7 cellular contexts compared by ENCODE assay signal in genomic region chr5:134345476-134345875, GRCh38. TPM values are rescaled to one million over a fixed set of nuclear protein-coding genes. Genes with fewer than 3 reads are reported as not detected.
DNase-seq lines count a peak whose midpoint lies in the region; ATAC-seq and TF ChIP-seq lines count a peak whose summit lies in the region.
"Not testable (repeated sequence)": the region's sequence is repeated elsewhere in the genome, so short reads cannot be mapped to it uniquely, and the experiment has no call there.

No MANE protein-coding gene starts in this region.

- not testable (repeated sequence) for H3K4me2 ChIP-seq in smooth muscle cell

- WGBS in smooth muscle cell (ENCODE audit: low lambda C conversion rate): 42% methylated on average over 3 of the region's 3 CpGs

- not testable (repeated sequence) for H3K36me3 Mint-ChIP-seq in Calu3 (ENCODE audit: insufficient read depth, unreplicated experiment); T-helper 17 cell (ENCODE audit: low read depth)
- peaks cover 53% of the 10 kb centered on the region for H3K36me3 Mint-ChIP-seq in nephron progenitor cell (ENCODE audit: low read depth)

- not testable (repeated sequence) for H3K9me3 Mint-ChIP-seq in Calu3 (ENCODE audit: low read depth, unreplicated experiment)
- H3K9me3 Mint-ChIP-seq in nephron progenitor cell: peaks cover 14% of the 10 kb centered on the region

- not testable (repeated sequence) for H3K79me2 ChIP-seq in smooth muscle cell (ENCODE audit: low read depth)

- H3K9ac ChIP-seq in iPS-20b (ENCODE audit: low read depth, low read length): peak overlapping the region; percentile 14; the same call in 1 of the 2 replicates
- not testable (repeated sequence) for H3K9ac ChIP-seq in smooth muscle cell (ENCODE audit: low read depth)

- H3K4me3 ChIP-seq in HEK293 (ENCODE audit: low read depth, low read length); iPS-20b (ENCODE audit: low read length); smooth muscle cell: not testable (repeated sequence)

- not testable (repeated sequence) for H3K36me3 ChIP-seq in HEK293 (ENCODE audit: control insufficient read depth in 2 of 2, insufficient read depth in 1 of 2, low read length in 2 of 2); iPS-20b (ENCODE audit: insufficient read depth, low read depth, low read length); smooth muscle cell (ENCODE audit: low read depth)

- POLR2A ChIA-PET in HEK293 (lab: Yijun Ruan, JAX): not testable (repeated sequence)

- H4K20me1 ChIP-seq in smooth muscle cell (ENCODE audit: low read depth): not testable (repeated sequence)

- peaks cover 13% of the 10 kb centered on the region for H3K4me1 Mint-ChIP-seq in Calu3 (ENCODE audit: low read depth, unreplicated experiment)
- H3K4me1 Mint-ChIP-seq in T-helper 17 cell, nephron progenitor cell: not testable (repeated sequence)

- BruUV-seq in Calu3 (replicated peaks; lab: Mats Ljungman, UMichigan): not testable (repeated sequence)

- intact Hi-C loops in Calu3 (cut with micrococcal nuclease; ENCODE audit: unreplicated experiment): not testable (repeated sequence)

- H3K9me3 ChIP-seq in HEK293 (ENCODE audit: control insufficient read depth, insufficient read depth, low read depth, low read length); T-helper 17 cell (ENCODE audit: control insufficient read depth, low read length, poor library complexity, severe bottlenecking); iPS-20b (ENCODE audit: insufficient read depth, low read depth, low read length); smooth muscle cell (replicated peaks; ENCODE audit: low read depth): not testable (repeated sequence)

- not testable (repeated sequence) for H3K27ac ChIP-seq in HEK293 (ENCODE audit: extremely low read depth, low read depth, low read length); iPS-20b (ENCODE audit: low read length)
- H3K27ac ChIP-seq in epithelial cell of prostate: peak overlapping the region; percentile 86
- peak overlapping the region; percentile 94 for H3K27ac ChIP-seq in smooth muscle cell (ENCODE audit: low read depth)

- H3K4me3 Mint-ChIP-seq in Calu3 (ENCODE audit: low read depth, unreplicated experiment): peak overlapping the region; percentile 13
- H3K4me3 Mint-ChIP-seq in T-helper 17 cell, nephron progenitor cell: not testable (repeated sequence)

- H2AFZ ChIP-seq in smooth muscle cell (ENCODE audit: low read depth): not testable (repeated sequence)

- not testable (repeated sequence) for H3K4me1 ChIP-seq in HEK293 (ENCODE audit: control insufficient read depth, insufficient read depth, low read length); smooth muscle cell (ENCODE audit: low read depth)
- H3K4me1 ChIP-seq in iPS-20b (ENCODE audit: insufficient read depth, low read length): peaks cover 13% of the 10 kb centered on the region; the same call in 1 of the 2 replicates

- not testable (repeated sequence) for H3K27me3 ChIP-seq in iPS-20b (ENCODE audit: insufficient read depth, low read length); smooth muscle cell (ENCODE audit: low read depth)

- not testable (repeated sequence) for ATAC-seq in T-helper 17 cell

- DNase-seq in Calu3; T-helper 17 cell; epithelial cell of prostate (ENCODE audit: low read depth, low spot score); nephron progenitor cell; smooth muscle cell (lab: John Stamatoyannopoulos, UW; ENCODE audit: unreplicated experiment): not testable (repeated sequence)

- H3K27ac Mint-ChIP-seq in Calu3 (ENCODE audit: unreplicated experiment): peak overlapping the region; percentile 69
- H3K27ac Mint-ChIP-seq in T-helper 17 cell: peak overlapping the region; percentile 16
- peak overlapping the region; percentile 37 for H3K27ac Mint-ChIP-seq in nephron progenitor cell

- H3F3A ChIP-seq in smooth muscle cell (ENCODE audit: low read depth): not testable (repeated sequence)

- TF ChIP-seq CTCF in Calu3 (IDR thresholded peaks at IDR 0.05; ENCODE audit: unreplicated experiment); HEK293 (tag by site-specific recombination; IDR thresholded peaks at IDR 0.05); nephron progenitor cell (IDR thresholded peaks at IDR 0.05); smooth muscle cell (IDR thresholded peaks at IDR 0.05; ENCODE audit: borderline replicate concordance, insufficient read depth, poor library complexity, severe bottlenecking): not testable (repeated sequence)

- H3K27me3 Mint-ChIP-seq in Calu3 (ENCODE audit: unreplicated experiment); T-helper 17 cell; nephron progenitor cell (ENCODE audit: low read depth, poor library complexity): not testable (repeated sequence)

- CTCF ChIA-PET in Calu3 (lab: Charles Lee); HEK293 (lab: Yijun Ruan, JAX): not testable (repeated sequence)

TF ChIP-seq in HEK293, 187 proteins besides CTCF, POLR2A, EP300 and RAD21:
- peak; percentile 50 for TF ChIP-seq GLIS1 (tag by site-specific recombination; IDR thresholded peaks at IDR 0.05)

RNA-seq across cellular contexts. Expression of gene CDKL3, which starts 21.5 kb away (rescaled TPM):
- 2.3 and 5.0 TPM in 2 replicates for total RNA-seq in Calu3 (2022)
- under 1 TPM in 1 of 2 donors, not detected in 1; 0.25 TPM for total RNA-seq in T-helper 17 cell
- 3.1 and 5.1 TPM in 2 replicates for total RNA-seq in smooth muscle cell
- polyA plus RNA-seq in smooth muscle cell: 3.3 and 3.4 TPM in 2 replicates

RNA-seq across cellular contexts. Expression of gene UBE2B, which starts 25.9 kb away (rescaled TPM):
- 114 and 132 TPM in 2 replicates for total RNA-seq in Calu3 (2022)
- 100 to 1,000 TPM; 124 to 125 TPM for total RNA-seq in T-helper 17 cell
- total RNA-seq in smooth muscle cell: 42.1 and 60.6 TPM in 2 replicates
- 86.8 and 112 TPM in 2 replicates for polyA plus RNA-seq in smooth muscle cell

Comparison
In these comparisons a context has a peak if more than half of its experiments do, and no peak if none do; other contexts are left out.
1. H3K27ac Mint-ChIP-seq: peak in every context shown above with its lines; median percentile 69 in Calu3; 37 in nephron progenitor cell; 16 in T-helper 17 cell.